Comparison of ENCODE assay signal across 1 cellular context in the genomic region with DNA sequence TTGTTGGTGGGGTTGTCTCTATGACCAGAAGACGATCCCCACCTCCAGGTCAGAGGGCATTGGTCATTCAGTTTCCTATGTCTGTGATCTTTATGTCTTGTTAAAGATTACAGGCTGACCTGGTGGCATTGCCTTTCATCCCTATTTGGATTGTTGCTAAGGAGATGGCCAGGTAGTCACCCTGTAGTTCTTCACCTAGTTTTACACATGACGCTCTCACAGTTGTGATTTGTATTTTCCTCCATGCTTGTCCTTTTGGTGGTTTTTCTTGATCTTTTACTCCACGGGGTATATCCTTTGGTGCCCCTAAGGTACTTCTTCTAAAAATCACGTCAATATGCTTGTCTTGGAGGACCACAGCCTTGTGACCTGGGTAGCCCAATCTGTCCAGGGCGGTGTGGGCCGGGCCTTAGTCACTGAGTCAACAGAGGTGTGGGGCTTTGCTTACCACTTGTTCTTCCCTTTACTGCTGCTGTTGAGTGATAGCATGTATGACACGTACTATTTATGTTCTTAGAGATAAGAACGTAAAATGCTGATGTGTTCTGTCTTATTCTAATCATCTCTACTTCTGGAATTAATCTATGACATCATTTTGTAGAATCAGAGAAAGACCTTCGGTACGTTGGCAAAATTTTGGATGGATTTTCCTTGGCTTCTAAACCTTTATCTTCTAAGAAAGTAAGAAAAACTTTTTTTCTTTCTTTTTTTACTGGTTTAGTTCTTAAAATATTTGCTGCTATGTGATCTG.
TF ChIP-seq lines count a peak whose summit lies in the region.

No MANE protein-coding gene starts in this region.

TF ChIP-seq in K562, 482 proteins besides CTCF, POLR2A, EP300 and RAD21 (continued from another document and continues in another):
- TF ChIP-seq, protein P1, sequence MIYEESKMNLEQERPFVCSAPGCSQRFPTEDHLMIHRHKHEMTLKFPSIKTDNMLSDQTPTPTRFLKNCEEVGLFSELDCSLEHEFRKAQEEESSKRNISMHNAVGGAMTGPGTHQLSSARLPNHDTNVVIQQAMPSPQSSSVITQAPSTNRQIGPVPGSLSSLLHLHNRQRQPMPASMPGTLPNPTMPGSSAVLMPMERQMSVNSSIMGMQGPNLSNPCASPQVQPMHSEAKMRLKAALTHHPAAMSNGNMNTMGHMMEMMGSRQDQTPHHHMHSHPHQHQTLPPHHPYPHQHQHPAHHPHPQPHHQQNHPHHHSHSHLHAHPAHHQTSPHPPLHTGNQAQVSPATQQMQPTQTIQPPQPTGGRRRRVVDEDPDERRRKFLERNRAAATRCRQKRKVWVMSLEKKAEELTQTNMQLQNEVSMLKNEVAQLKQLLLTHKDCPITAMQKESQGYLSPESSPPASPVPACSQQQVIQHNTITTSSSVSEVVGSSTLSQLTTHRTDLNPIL (CRISPR knock-in tag; IDR thresholded peaks at IDR 0.05) = no peak
- TF ChIP-seq, protein P2, sequence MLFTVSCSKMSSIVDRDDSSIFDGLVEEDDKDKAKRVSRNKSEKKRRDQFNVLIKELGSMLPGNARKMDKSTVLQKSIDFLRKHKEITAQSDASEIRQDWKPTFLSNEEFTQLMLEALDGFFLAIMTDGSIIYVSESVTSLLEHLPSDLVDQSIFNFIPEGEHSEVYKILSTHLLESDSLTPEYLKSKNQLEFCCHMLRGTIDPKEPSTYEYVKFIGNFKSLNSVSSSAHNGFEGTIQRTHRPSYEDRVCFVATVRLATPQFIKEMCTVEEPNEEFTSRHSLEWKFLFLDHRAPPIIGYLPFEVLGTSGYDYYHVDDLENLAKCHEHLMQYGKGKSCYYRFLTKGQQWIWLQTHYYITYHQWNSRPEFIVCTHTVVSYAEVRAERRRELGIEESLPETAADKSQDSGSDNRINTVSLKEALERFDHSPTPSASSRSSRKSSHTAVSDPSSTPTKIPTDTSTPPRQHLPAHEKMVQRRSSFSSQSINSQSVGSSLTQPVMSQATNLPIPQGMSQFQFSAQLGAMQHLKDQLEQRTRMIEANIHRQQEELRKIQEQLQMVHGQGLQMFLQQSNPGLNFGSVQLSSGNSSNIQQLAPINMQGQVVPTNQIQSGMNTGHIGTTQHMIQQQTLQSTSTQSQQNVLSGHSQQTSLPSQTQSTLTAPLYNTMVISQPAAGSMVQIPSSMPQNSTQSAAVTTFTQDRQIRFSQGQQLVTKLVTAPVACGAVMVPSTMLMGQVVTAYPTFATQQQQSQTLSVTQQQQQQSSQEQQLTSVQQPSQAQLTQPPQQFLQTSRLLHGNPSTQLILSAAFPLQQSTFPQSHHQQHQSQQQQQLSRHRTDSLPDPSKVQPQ (CRISPR knock-in tag; IDR thresholded peaks at IDR 0.05; ENCODE audit: borderline replicate concordance) = no peak
- TF ChIP-seq, protein P3, sequence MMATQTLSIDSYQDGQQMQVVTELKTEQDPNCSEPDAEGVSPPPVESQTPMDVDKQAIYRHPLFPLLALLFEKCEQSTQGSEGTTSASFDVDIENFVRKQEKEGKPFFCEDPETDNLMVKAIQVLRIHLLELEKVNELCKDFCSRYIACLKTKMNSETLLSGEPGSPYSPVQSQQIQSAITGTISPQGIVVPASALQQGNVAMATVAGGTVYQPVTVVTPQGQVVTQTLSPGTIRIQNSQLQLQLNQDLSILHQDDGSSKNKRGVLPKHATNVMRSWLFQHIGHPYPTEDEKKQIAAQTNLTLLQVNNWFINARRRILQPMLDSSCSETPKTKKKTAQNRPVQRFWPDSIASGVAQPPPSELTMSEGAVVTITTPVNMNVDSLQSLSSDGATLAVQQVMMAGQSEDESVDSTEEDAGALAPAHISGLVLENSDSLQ (IDR thresholded peaks at IDR 0.05) = peak; percentile 97
- TF ChIP-seq TRIM28 (IDR thresholded peaks at IDR 0.05) (no peak), COPS2 (conservative IDR thresholded peaks at IDR 0.05) (no peak), SP1 (CRISPR knock-in tag; IDR thresholded peaks at IDR 0.05) (no peak), POLR2H (tag; IDR thresholded peaks at IDR 0.05; ENCODE audit: low read depth) (no peak), ZNF124 (CRISPR knock-in tag; IDR thresholded peaks at IDR 0.05) (no peak), ZNF830 (CRISPR knock-in tag; IDR thresholded peaks at IDR 0.05) (no peak), ZNF41 (CRISPR knock-in tag; conservative IDR thresholded peaks at IDR 0.05) (no peak), NRF1 (conservative IDR thresholded peaks at IDR 0.05 in 1 of 2, IDR thresholded peaks at IDR 0.05 in 1 of 2) (0 out of 4 replicates have a peak, but pooled peaks of 1 of the 2 experiments have one; percentile 26), DNMT1 (IDR thresholded peaks at IDR 0.05) (no peak), BCL6 (CRISPR knock-in tag; IDR thresholded peaks at IDR 0.05) (no peak), NFXL1 (CRISPR knock-in tag; IDR thresholded peaks at IDR 0.05) (no peak), ZNF436 (CRISPR knock-in tag; IDR thresholded peaks at IDR 0.05) (no peak), ZNF174 (CRISPR knock-in tag; IDR thresholded peaks at IDR 0.05) (no peak), TCF7 (IDR thresholded peaks at IDR 0.05; ENCODE audit: borderline replicate concordance) (no peak)
- TF ChIP-seq, protein P4, sequence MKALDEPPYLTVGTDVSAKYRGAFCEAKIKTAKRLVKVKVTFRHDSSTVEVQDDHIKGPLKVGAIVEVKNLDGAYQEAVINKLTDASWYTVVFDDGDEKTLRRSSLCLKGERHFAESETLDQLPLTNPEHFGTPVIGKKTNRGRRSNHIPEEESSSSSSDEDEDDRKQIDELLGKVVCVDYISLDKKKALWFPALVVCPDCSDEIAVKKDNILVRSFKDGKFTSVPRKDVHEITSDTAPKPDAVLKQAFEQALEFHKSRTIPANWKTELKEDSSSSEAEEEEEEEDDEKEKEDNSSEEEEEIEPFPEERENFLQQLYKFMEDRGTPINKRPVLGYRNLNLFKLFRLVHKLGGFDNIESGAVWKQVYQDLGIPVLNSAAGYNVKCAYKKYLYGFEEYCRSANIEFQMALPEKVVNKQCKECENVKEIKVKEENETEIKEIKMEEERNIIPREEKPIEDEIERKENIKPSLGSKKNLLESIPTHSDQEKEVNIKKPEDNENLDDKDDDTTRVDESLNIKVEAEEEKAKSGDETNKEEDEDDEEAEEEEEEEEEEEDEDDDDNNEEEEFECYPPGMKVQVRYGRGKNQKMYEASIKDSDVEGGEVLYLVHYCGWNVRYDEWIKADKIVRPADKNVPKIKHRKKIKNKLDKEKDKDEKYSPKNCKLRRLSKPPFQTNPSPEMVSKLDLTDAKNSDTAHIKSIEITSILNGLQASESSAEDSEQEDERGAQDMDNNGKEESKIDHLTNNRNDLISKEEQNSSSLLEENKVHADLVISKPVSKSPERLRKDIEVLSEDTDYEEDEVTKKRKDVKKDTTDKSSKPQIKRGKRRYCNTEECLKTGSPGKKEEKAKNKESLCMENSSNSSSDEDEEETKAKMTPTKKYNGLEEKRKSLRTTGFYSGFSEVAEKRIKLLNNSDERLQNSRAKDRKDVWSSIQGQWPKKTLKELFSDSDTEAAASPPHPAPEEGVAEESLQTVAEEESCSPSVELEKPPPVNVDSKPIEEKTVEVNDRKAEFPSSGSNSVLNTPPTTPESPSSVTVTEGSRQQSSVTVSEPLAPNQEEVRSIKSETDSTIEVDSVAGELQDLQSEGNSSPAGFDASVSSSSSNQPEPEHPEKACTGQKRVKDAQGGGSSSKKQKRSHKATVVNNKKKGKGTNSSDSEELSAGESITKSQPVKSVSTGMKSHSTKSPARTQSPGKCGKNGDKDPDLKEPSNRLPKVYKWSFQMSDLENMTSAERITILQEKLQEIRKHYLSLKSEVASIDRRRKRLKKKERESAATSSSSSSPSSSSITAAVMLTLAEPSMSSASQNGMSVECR (CRISPR knock-in tag; IDR thresholded peaks at IDR 0.05) = no peak
- TF ChIP-seq, protein P5, sequence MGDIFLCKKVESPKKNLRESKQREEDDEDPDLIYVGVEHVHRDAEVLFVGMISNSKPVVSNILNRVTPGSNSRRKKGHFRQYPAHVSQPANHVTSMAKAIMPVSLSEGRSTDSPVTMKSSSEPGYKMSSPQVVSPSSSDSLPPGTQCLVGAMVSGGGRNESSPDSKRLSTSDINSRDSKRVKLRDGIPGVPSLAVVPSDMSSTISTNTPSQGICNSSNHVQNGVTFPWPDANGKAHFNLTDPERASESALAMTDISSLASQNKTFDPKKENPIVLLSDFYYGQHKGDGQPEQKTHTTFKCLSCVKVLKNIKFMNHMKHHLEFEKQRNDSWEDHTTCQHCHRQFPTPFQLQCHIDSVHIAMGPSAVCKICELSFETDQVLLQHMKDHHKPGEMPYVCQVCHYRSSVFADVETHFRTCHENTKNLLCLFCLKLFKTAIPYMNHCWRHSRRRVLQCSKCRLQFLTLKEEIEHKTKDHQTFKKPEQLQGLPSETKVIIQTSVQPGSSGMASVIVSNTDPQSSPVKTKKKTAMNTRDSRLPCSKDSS (IDR thresholded peaks at IDR 0.05; ENCODE audit: low read depth, partially characterized antibody) = no peak
- TF ChIP-seq, protein P6, sequence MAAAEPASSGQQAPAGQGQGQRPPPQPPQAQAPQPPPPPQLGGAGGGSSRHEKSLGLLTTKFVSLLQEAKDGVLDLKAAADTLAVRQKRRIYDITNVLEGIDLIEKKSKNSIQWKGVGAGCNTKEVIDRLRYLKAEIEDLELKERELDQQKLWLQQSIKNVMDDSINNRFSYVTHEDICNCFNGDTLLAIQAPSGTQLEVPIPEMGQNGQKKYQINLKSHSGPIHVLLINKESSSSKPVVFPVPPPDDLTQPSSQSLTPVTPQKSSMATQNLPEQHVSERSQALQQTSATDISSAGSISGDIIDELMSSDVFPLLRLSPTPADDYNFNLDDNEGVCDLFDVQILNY (CRISPR knock-in tag; IDR thresholded peaks at IDR 0.05) = no peak
- TF ChIP-seq, protein P7, sequence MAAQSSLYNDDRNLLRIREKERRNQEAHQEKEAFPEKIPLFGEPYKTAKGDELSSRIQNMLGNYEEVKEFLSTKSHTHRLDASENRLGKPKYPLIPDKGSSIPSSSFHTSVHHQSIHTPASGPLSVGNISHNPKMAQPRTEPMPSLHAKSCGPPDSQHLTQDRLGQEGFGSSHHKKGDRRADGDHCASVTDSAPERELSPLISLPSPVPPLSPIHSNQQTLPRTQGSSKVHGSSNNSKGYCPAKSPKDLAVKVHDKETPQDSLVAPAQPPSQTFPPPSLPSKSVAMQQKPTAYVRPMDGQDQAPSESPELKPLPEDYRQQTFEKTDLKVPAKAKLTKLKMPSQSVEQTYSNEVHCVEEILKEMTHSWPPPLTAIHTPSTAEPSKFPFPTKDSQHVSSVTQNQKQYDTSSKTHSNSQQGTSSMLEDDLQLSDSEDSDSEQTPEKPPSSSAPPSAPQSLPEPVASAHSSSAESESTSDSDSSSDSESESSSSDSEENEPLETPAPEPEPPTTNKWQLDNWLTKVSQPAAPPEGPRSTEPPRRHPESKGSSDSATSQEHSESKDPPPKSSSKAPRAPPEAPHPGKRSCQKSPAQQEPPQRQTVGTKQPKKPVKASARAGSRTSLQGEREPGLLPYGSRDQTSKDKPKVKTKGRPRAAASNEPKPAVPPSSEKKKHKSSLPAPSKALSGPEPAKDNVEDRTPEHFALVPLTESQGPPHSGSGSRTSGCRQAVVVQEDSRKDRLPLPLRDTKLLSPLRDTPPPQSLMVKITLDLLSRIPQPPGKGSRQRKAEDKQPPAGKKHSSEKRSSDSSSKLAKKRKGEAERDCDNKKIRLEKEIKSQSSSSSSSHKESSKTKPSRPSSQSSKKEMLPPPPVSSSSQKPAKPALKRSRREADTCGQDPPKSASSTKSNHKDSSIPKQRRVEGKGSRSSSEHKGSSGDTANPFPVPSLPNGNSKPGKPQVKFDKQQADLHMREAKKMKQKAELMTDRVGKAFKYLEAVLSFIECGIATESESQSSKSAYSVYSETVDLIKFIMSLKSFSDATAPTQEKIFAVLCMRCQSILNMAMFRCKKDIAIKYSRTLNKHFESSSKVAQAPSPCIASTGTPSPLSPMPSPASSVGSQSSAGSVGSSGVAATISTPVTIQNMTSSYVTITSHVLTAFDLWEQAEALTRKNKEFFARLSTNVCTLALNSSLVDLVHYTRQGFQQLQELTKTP (IDR thresholded peaks at IDR 0.05; ENCODE audit: low read depth in 1 of 2, partially characterized antibody in 2 of 2) = peak in 1 of 2 experiments; percentile 62
- TF ChIP-seq, protein P8, sequence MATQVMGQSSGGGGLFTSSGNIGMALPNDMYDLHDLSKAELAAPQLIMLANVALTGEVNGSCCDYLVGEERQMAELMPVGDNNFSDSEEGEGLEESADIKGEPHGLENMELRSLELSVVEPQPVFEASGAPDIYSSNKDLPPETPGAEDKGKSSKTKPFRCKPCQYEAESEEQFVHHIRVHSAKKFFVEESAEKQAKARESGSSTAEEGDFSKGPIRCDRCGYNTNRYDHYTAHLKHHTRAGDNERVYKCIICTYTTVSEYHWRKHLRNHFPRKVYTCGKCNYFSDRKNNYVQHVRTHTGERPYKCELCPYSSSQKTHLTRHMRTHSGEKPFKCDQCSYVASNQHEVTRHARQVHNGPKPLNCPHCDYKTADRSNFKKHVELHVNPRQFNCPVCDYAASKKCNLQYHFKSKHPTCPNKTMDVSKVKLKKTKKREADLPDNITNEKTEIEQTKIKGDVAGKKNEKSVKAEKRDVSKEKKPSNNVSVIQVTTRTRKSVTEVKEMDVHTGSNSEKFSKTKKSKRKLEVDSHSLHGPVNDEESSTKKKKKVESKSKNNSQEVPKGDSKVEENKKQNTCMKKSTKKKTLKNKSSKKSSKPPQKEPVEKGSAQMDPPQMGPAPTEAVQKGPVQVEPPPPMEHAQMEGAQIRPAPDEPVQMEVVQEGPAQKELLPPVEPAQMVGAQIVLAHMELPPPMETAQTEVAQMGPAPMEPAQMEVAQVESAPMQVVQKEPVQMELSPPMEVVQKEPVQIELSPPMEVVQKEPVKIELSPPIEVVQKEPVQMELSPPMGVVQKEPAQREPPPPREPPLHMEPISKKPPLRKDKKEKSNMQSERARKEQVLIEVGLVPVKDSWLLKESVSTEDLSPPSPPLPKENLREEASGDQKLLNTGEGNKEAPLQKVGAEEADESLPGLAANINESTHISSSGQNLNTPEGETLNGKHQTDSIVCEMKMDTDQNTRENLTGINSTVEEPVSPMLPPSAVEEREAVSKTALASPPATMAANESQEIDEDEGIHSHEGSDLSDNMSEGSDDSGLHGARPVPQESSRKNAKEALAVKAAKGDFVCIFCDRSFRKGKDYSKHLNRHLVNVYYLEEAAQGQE (CRISPR knock-in tag; IDR thresholded peaks at IDR 0.05; ENCODE audit: low read depth) = no peak
- TF ChIP-seq, protein P9, sequence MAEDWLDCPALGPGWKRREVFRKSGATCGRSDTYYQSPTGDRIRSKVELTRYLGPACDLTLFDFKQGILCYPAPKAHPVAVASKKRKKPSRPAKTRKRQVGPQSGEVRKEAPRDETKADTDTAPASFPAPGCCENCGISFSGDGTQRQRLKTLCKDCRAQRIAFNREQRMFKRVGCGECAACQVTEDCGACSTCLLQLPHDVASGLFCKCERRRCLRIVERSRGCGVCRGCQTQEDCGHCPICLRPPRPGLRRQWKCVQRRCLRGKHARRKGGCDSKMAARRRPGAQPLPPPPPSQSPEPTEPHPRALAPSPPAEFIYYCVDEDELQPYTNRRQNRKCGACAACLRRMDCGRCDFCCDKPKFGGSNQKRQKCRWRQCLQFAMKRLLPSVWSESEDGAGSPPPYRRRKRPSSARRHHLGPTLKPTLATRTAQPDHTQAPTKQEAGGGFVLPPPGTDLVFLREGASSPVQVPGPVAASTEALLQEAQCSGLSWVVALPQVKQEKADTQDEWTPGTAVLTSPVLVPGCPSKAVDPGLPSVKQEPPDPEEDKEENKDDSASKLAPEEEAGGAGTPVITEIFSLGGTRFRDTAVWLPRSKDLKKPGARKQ (CRISPR knock-in tag; IDR thresholded peaks at IDR 0.05) = no peak
